In the genomic region with DNA sequence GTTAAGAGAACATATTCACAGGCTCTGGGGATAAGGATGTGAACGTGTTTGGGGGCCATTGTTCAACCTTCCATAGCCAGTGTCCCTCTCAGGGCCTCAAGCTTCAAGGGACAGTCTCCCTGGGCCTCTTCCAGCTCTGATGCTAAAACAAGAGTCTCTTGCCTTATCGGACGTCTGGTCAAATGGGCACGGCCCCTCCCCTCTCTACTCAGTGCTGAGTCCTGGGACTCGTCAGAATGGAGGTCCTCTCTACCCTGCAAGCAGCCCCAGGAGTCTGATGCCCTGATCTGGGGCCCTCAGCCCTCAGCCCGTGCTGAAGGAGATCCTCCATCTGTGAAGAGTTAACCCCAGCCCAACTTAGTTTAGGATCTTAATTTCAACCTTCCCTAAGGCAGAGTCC, we compare ENCODE assay signal across 21 cellular contexts.
A peak's percentile ranks its signal among the peaks of the same experiment; 100 is the strongest.
DNase-seq lines count a peak whose midpoint lies in the region; ATAC-seq and TF ChIP-seq lines count a peak whose summit lies in the region.
"Had no signal": no experiment of that assay in that cellular context is flagged by ENCODE, and none has a peak within 500 bp of the region (broad histone marks: within the 10 kb centered on the region; RNA-seq: fewer than 3 reads in every experiment).

No MANE protein-coding gene starts in this region.

- POLR2A ChIA-PET in naive thymus-derived CD4-positive, alpha-beta T cell (lab: Charles Lee): interaction anchor here (1.7 kb wide), 1 partner anchor 196 kb away, joined by 5 read pairs; no protein-coding TSS in a partner anchor

- H3K27ac Mint-ChIP-seq in chondrocyte (ENCODE audit: unreplicated experiment): no peak overlapping the region
- H3K27ac Mint-ChIP-seq in naive thymus-derived CD4-positive, alpha-beta T cell: peak overlapping the region in 7 of 9 donors; percentile 21 to 82 (median 42)
- H3K27ac Mint-ChIP-seq: GM23338 had no signal

- H4K8ac ChIP-seq in trophoblast cell (ENCODE audit: low read depth, low read length): no peak overlapping the region

- H3K18ac ChIP-seq in trophoblast cell (ENCODE audit: low read length): no peak overlapping the region

- intact Hi-C loops in naive thymus-derived CD4-positive, alpha-beta T cell (cut with micrococcal nuclease): no loop called here
- intact Hi-C loops in left ventricle myocardium inferior (cut with micrococcal nuclease): loop anchor here (5.0 kb wide), 1 partner anchor 199 kb away; a partner anchor contains a TSS

- no peak overlapping the region for H2BK5ac ChIP-seq in trophoblast cell (ENCODE audit: low read depth, low read length, poor library complexity)

- peaks cover 26% of the 10 kb centered on the region for H3K79me1 ChIP-seq in trophoblast cell (ENCODE audit: low read length)

- peak overlapping the region; percentile 22 for H4K91ac ChIP-seq in trophoblast cell (ENCODE audit: low read depth, low read length)

- H3K4me1 Mint-ChIP-seq in chondrocyte (ENCODE audit: low read depth): peaks cover 9% of the 10 kb centered on the region
- H3K4me1 Mint-ChIP-seq in naive thymus-derived CD4-positive, alpha-beta T cell: peaks cover 5 to 64% (median 49%) of the 10 kb centered on the region in 7 donors

- no peak overlapping the region for H2AFZ ChIP-seq in DND-41 (ENCODE audit: low read depth, low read length)
- no peak overlapping the region for H2AFZ ChIP-seq in trophoblast cell (ENCODE audit: insufficient read depth, low read length, poor library complexity)
- H2AFZ ChIP-seq: GM23338 had no signal

- no peaks in the 10 kb centered on the region for H4K20me1 ChIP-seq in DND-41 (ENCODE audit: insufficient read depth, low read length)

- H3K9ac ChIP-seq in DND-41 (ENCODE audit: low read depth, low read length) (no peak overlapping the region), trophoblast cell (ENCODE audit: low read length) (no peak overlapping the region)

- H3K4me1 ChIP-seq in DND-41 (ENCODE audit: insufficient read depth, low read length) (peaks cover 68% of the 10 kb centered on the region), trophoblast cell (ENCODE audit: control insufficient read depth in 1 of 2, insufficient read depth in 2 of 2, low read length in 2 of 2) (peaks cover 7 to 15% of the 10 kb centered on the region in 2 experiments), left ventricle myocardium inferior (peaks cover 44% of the 10 kb centered on the region)
- H3K4me1 ChIP-seq in naive thymus-derived CD4-positive, alpha-beta T cell (ENCODE audit: control insufficient read depth in 2 of 2, insufficient read depth in 2 of 2, low read length in 2 of 2): peaks cover 0 to 24% of the 10 kb centered on the region in 2 donors

- H3K27me3 ChIP-seq in DND-41 (ENCODE audit: insufficient read depth, low read length, poor library complexity) (no peaks in the 10 kb centered on the region), trophoblast cell (ENCODE audit: insufficient read depth, low read length) (no peaks in the 10 kb centered on the region), left ventricle myocardium inferior (ENCODE audit: low read depth) (no peaks in the 10 kb centered on the region)
- H3K27me3 ChIP-seq in naive thymus-derived CD4-positive, alpha-beta T cell (ENCODE audit: control insufficient read depth in 2 of 2, insufficient read depth in 2 of 2, low read length in 2 of 2): no peaks in the 10 kb centered on the region
- H3K27me3 ChIP-seq: MG63 had no signal

- CTCF ChIA-PET in naive thymus-derived CD4-positive, alpha-beta T cell (lab: Charles Lee): no interaction called here

- H2AK5ac ChIP-seq in trophoblast cell (ENCODE audit: low read length): peak overlapping the region; percentile 27

- H3K36me3 ChIP-seq in DND-41 (ENCODE audit: insufficient read depth, low read length) (no peaks in the 10 kb centered on the region), trophoblast cell (ENCODE audit: control insufficient read depth in 1 of 2, insufficient read depth in 2 of 2, low read length in 2 of 2) (no peaks in the 10 kb centered on the region), left ventricle myocardium inferior (no peaks in the 10 kb centered on the region)
- no peaks in the 10 kb centered on the region for H3K36me3 ChIP-seq in naive thymus-derived CD4-positive, alpha-beta T cell (ENCODE audit: control insufficient read depth in 2 of 3, insufficient read depth in 3 of 3, low read length in 3 of 3)
- H3K36me3 ChIP-seq: MG63 had no signal

- H3K4me3 Mint-ChIP-seq in chondrocyte (ENCODE audit: unreplicated experiment): no peak overlapping the region
- no peak overlapping the region for H3K4me3 Mint-ChIP-seq in naive thymus-derived CD4-positive, alpha-beta T cell
- H3K4me3 Mint-ChIP-seq: GM23338, H9 had no signal

- DNase-seq in DND-41 (no peak), chondrocyte (ENCODE audit: low spot score) (peak; percentile 60), trophoblast cell (no peak), HUDEP-2 (lab: John Stamatoyannopoulos, UW; ENCODE audit: unreplicated experiment in 76 of 76) (no peak), COR-L47 (lab: John Stamatoyannopoulos, UW) (no peak), NCI-H446 (lab: John Stamatoyannopoulos, UW) (no peak), left ventricle myocardium inferior (no peak)
- DNase-seq in naive thymus-derived CD4-positive, alpha-beta T cell: no peak
- DNase-seq: H9, KBM-7, MG63, NCI-H1048, NCI-H1417, NCI-H1694, NCI-H2029 treated with DMSO at 0.1 percent for 48 hours, NCI-H510A, NCI-H69, RPMI8226, SHP77 treated with DMSO at 0.1 percent for 48 hours had no signal

- no peak overlapping the region for H3K4ac ChIP-seq in trophoblast cell (ENCODE audit: low read depth, low read length)

- no peak for ATAC-seq in DND-41 (ENCODE audit: insufficient read depth, low read depth)
- ATAC-seq in naive thymus-derived CD4-positive, alpha-beta T cell: no peak
- ATAC-seq: GM23338, HepG2 had no signal

- H3K4me3 ChIP-seq in DND-41 (ENCODE audit: low read depth in 1 of 2, low read length in 2 of 2): no peak overlapping the region
- H3K4me3 ChIP-seq in naive thymus-derived CD4-positive, alpha-beta T cell (ENCODE audit: low read length): no peak overlapping the region
- no peak overlapping the region for H3K4me3 ChIP-seq in trophoblast cell (ENCODE audit: low read depth, low read length)
- H3K4me3 ChIP-seq in left ventricle myocardium inferior: no peak overlapping the region
- H3K4me3 ChIP-seq: GM23338, MG63 had no signal

- TF ChIP-seq CTCF in DND-41 (IDR thresholded peaks at IDR 0.05; ENCODE audit: borderline replicate concordance, extremely low read depth, low read length, poor library complexity, severe bottlenecking): no peak
- no peak for TF ChIP-seq CTCF in chondrocyte (IDR thresholded peaks at IDR 0.05)
- no peak for TF ChIP-seq CTCF in left ventricle myocardium inferior (IDR thresholded peaks at IDR 0.05; ENCODE audit: borderline replicate concordance)

- H3K79me2 ChIP-seq in DND-41 (ENCODE audit: insufficient read depth, low read length) (no peaks in the 10 kb centered on the region), trophoblast cell (ENCODE audit: control insufficient read depth, insufficient read depth, low read length, poor library complexity) (no peaks in the 10 kb centered on the region)

- no peak overlapping the region for H3K14ac ChIP-seq in trophoblast cell (ENCODE audit: low read length)

- peak overlapping the region; percentile 25 for H2BK12ac ChIP-seq in trophoblast cell (ENCODE audit: low read length)

- H3K9me3 Mint-ChIP-seq in chondrocyte (ENCODE audit: low read depth): no peaks in the 10 kb centered on the region
- H3K9me3 Mint-ChIP-seq in naive thymus-derived CD4-positive, alpha-beta T cell: peaks cover 0 to 3% (median 0%) of the 10 kb centered on the region in 11 donors
- H3K9me3 Mint-ChIP-seq: GM23338 had no signal

- H4K12ac ChIP-seq in trophoblast cell (ENCODE audit: low read depth, low read length): no peak overlapping the region

- no peak overlapping the region for H2BK120ac ChIP-seq in trophoblast cell (ENCODE audit: insufficient read depth, low read length, poor library complexity)

- H3K23ac ChIP-seq in trophoblast cell (ENCODE audit: low read length): no peak overlapping the region

- no peak overlapping the region for H3K4me2 ChIP-seq in DND-41 (ENCODE audit: insufficient read depth, low read length)
- H3K4me2 ChIP-seq in trophoblast cell (ENCODE audit: low read length): no peak overlapping the region
- H3K4me2 ChIP-seq: GM23338 had no signal

- H3K9me3 ChIP-seq in DND-41 (ENCODE audit: insufficient read depth, low read length, severe bottlenecking): no peaks in the 10 kb centered on the region
- no peaks in the 10 kb centered on the region for H3K9me3 ChIP-seq in naive thymus-derived CD4-positive, alpha-beta T cell (ENCODE audit: control insufficient read depth in 2 of 3, low read length in 3 of 3)
- H3K9me3 ChIP-seq in trophoblast cell (ENCODE audit: insufficient read depth, low read depth, low read length): no peaks in the 10 kb centered on the region
- no peaks in the 10 kb centered on the region for H3K9me3 ChIP-seq in left ventricle myocardium inferior (replicated peaks)

- no peaks in the 10 kb centered on the region for H3K27me3 Mint-ChIP-seq in chondrocyte (ENCODE audit: low read depth)
- peaks cover 0 to 11% (median 0%) of the 10 kb centered on the region in 5 donors for H3K27me3 Mint-ChIP-seq in naive thymus-derived CD4-positive, alpha-beta T cell

- WGBS in trophoblast cell (ENCODE audit: extremely low coverage, insufficient coverage, insufficient read length): no CpG with 5 or more reads among the region's 6 CpGs

- H3K36me3 Mint-ChIP-seq in chondrocyte (ENCODE audit: low read depth): no peaks in the 10 kb centered on the region
- H3K36me3 Mint-ChIP-seq in naive thymus-derived CD4-positive, alpha-beta T cell: no peaks in the 10 kb centered on the region

- H3K27ac ChIP-seq in DND-41 (ENCODE audit: low read length) (peak overlapping the region; percentile 90), trophoblast cell (ENCODE audit: low read depth, low read length) (no peak overlapping the region), left ventricle myocardium inferior (replicated peaks) (no peak overlapping the region)
- H3K27ac ChIP-seq in naive thymus-derived CD4-positive, alpha-beta T cell (ENCODE audit: low read depth, low read length): no peak overlapping the region
